Comparison of ENCODE assay signal across 8 cellular contexts in genomic region chr10:50538473-50539398, GRCh38.
DNase-seq lines count a peak whose midpoint lies in the region; ATAC-seq, FAIRE-seq and TF ChIP-seq lines count a peak whose summit lies in the region.

No MANE protein-coding gene starts in this region.

- TF ChIP-seq POLR2A in HepG2 (IDR thresholded peaks at IDR 0.05; ENCODE audit: insufficient read depth in 1 of 2, low read depth in 2 of 2, low read length in 2 of 2): no peak

- FAIRE-seq in HepG2 (lab: Jason Lieb, UNC): peak; percentile 83

- no peak overlapping the region for H3K9ac ChIP-seq in HepG2 (ENCODE audit: insufficient read depth, low read depth, low read length)

- H3K4me1 ChIP-seq in HepG2 (ENCODE audit: insufficient read depth, low read length): peaks cover 21% of the 10 kb centered on the region
- H3K4me1 ChIP-seq in HAP-1: no peaks in the 10 kb centered on the region
- peaks cover 10% of the 10 kb centered on the region for H3K4me1 ChIP-seq in osteoblast (ENCODE audit: insufficient read depth, low read length)

- H2AFZ ChIP-seq in HepG2 (ENCODE audit: low read length) (no peak overlapping the region), osteoblast (ENCODE audit: low read length) (no peak overlapping the region)

- H3K4me3 Mint-ChIP-seq in activated CD8-positive, alpha-beta T cell treated with anti-CD3 and anti-CD28 coated beads for 36 hours: peak overlapping the region; percentile 6

- peaks cover 79% of the 10 kb centered on the region for H3K4me1 Mint-ChIP-seq in activated CD8-positive, alpha-beta T cell treated with anti-CD3 and anti-CD28 coated beads for 36 hours (ENCODE audit: low read depth)

- CTCF ChIA-PET in activated CD8-positive, alpha-beta T cell treated with anti-CD3 and anti-CD28 coated beads for 36 hours (lab: Charles Lee): interaction anchor here (0.9 to 1.6 kb wide), 4 partner anchors 8 to 82 kb away, joined by 3 to 4 read pairs (median 4); no protein-coding TSS in a partner anchor
- CTCF ChIA-PET in HepG2 (lab: Yijun Ruan, JAX; ENCODE audit: low intra/inter-chr PET ratio, low total read pairs): no interaction called here

- H3K9me3 Mint-ChIP-seq in activated CD8-positive, alpha-beta T cell treated with anti-CD3 and anti-CD28 coated beads for 36 hours: no peaks in the 10 kb centered on the region

- no TSS peak for BruUV-seq in HepG2 (replicated peaks; lab: Mats Ljungman, UMichigan)

- DNase-seq in Daoy (ENCODE audit: low read depth) (peak; percentile 5), HepG2 (ENCODE audit: low spot score) (peak; percentile 92), HAP-1 (ENCODE audit: low spot score in 2 of 2) (no peak), HT-29 (ENCODE audit: low spot score) (no peak), osteoblast (ENCODE audit: insufficient read length, low spot score, missing footprints) (no peak), NCI-H446 (lab: John Stamatoyannopoulos, UW) (no peak)
- peak; percentile 53 for DNase-seq in activated CD8-positive, alpha-beta T cell treated with anti-CD3 and anti-CD28 coated beads for 36 hours

- no peaks in the 10 kb centered on the region for H4K20me1 ChIP-seq in HepG2 (ENCODE audit: insufficient read depth, low read length)
- H4K20me1 ChIP-seq in osteoblast (ENCODE audit: insufficient read depth, low read length): no peaks in the 10 kb centered on the region

- in situ Hi-C loops in HepG2 (cut with HindIII; ENCODE audit: extremely low pct_ligation_motif_present, low pct_unique_long_range_greater_than_20kb) (no loop called here), HAP-1 (cut with MboI; ENCODE audit: low sequenced_read_pairs) (no loop called here)

- no peaks in the 10 kb centered on the region for H3K36me3 ChIP-seq in HepG2 (replicated peaks in 1 of 2; ENCODE audit: control insufficient read depth in 1 of 2, insufficient read depth in 2 of 2, low read length in 2 of 2)
- no peaks in the 10 kb centered on the region for H3K36me3 ChIP-seq in HAP-1 (replicated peaks)
- no peaks in the 10 kb centered on the region for H3K36me3 ChIP-seq in osteoblast (ENCODE audit: insufficient read depth, low read length)

- H3K4me3 ChIP-seq in HepG2 (replicated peaks in 1 of 3; ENCODE audit: insufficient read depth in 1 of 3, low read depth in 2 of 3, low read length in 3 of 3) (peak overlapping the region in 1 of 3 experiments; percentile 18; a peak in 1 of 6 replicates), HAP-1 (no peak overlapping the region), osteoblast (ENCODE audit: insufficient read depth, low read length) (no peak overlapping the region)

- H3K9me3 ChIP-seq in HepG2 (ENCODE audit: low read length) (no peaks in the 10 kb centered on the region), HAP-1 (no peaks in the 10 kb centered on the region), osteoblast (ENCODE audit: low read depth, low read length) (no peaks in the 10 kb centered on the region)

- no peak for TF ChIP-seq CTCF in activated CD8-positive, alpha-beta T cell treated with anti-CD3 and anti-CD28 coated beads for 36 hours (IDR thresholded peaks at IDR 0.05)
- TF ChIP-seq CTCF in HepG2 (CRISPR knock-in tag; IDR thresholded peaks at IDR 0.05): peak; percentile 10; the same call in 1 of the 2 replicates
- TF ChIP-seq CTCF in osteoblast (IDR thresholded peaks at IDR 0.05; ENCODE audit: extremely low read depth, low read depth, low read length): no peak

- no peak for TF ChIP-seq RAD21 in HepG2 (CRISPR knock-in tag; IDR thresholded peaks at IDR 0.05)

- 50% methylated on average over 5 of the region's 7 CpGs for WGBS in HepG2 (ENCODE audit: low lambda C conversion rate)

- H3K27ac Mint-ChIP-seq in activated CD8-positive, alpha-beta T cell treated with anti-CD3 and anti-CD28 coated beads for 36 hours: peak overlapping the region; percentile 91

- H3K27ac ChIP-seq in HepG2 (ENCODE audit: extremely low read length, insufficient read depth, low read length) (peak overlapping the region; percentile 29), osteoblast (ENCODE audit: low read depth, low read length) (no peak overlapping the region)

- H3K36me3 Mint-ChIP-seq in activated CD8-positive, alpha-beta T cell treated with anti-CD3 and anti-CD28 coated beads for 36 hours (ENCODE audit: low read depth): no peaks in the 10 kb centered on the region

- ATAC-seq in GM21447 (IDR thresholded peaks at IDR 0.05; ENCODE audit: unreplicated experiment): peak; percentile 34
- ATAC-seq in activated CD8-positive, alpha-beta T cell treated with anti-CD3 and anti-CD28 coated beads for 36 hours: peak; percentile 47
- peak; percentile 99 for ATAC-seq in HepG2

- H3K27me3 Mint-ChIP-seq in activated CD8-positive, alpha-beta T cell treated with anti-CD3 and anti-CD28 coated beads for 36 hours: no peaks in the 10 kb centered on the region

- H3K79me2 ChIP-seq in HepG2 (ENCODE audit: insufficient read depth, low read length) (peaks cover 4% of the 10 kb centered on the region), osteoblast (ENCODE audit: insufficient read depth, low read length) (peaks cover 3% of the 10 kb centered on the region)

- intact Hi-C loops in activated CD8-positive, alpha-beta T cell treated with anti-CD3 and anti-CD28 coated beads for 36 hours (cut with micrococcal nuclease): loop anchor here (5.0 kb wide), 1 partner anchor 84 kb away; the partner anchor contains the start of gene SGMS1
- intact Hi-C loops in HepG2 (cut with micrococcal nuclease; ENCODE audit: unreplicated experiment): loop anchor here (1.0 to 2.0 kb wide), 2 partner anchors 32 to 87 kb away; no protein-coding TSS in a partner anchor

- POLR2A ChIA-PET in activated CD8-positive, alpha-beta T cell treated with anti-CD3 and anti-CD28 coated beads for 36 hours (lab: Charles Lee): interaction anchor here (0.8 to 1.5 kb wide), 3 partner anchors 38 to 86 kb away, joined by 3 read pairs; no protein-coding TSS in a partner anchor
- POLR2A ChIA-PET in HepG2 (lab: Yijun Ruan, JAX): interaction anchor here (2.1 kb wide), 1 partner anchor 86 kb away, joined by 10 read pairs; the partner anchor contains the start of gene SGMS1

- H3K27me3 ChIP-seq in HepG2 (ENCODE audit: control insufficient read depth in 1 of 2, insufficient read depth in 2 of 2, low read length in 2 of 2) (no peaks in the 10 kb centered on the region), HAP-1 (ENCODE audit: low read depth) (no peaks in the 10 kb centered on the region), osteoblast (ENCODE audit: insufficient read depth, low read length) (no peaks in the 10 kb centered on the region)

- TF ChIP-seq EP300 in HepG2 (IDR thresholded peaks at IDR 0.05; ENCODE audit: low read depth in 2 of 2, low read length in 2 of 2) (peak in 1 of 2 experiments; percentile 55; a peak in 1 of 4 replicates), HepG2 (CRISPR knock-in tag; IDR thresholded peaks at IDR 0.05; ENCODE audit: borderline replicate concordance) (no peak; the same call in 1 of the 2 replicates)

- peak overlapping the region; percentile 48 for H3K4me2 ChIP-seq in HepG2 (ENCODE audit: low read depth, low read length)
- no peak overlapping the region for H3K4me2 ChIP-seq in osteoblast (ENCODE audit: insufficient read depth, low read length)

TF ChIP-seq in HepG2, 621 proteins besides CTCF, POLR2A, EP300 and RAD21 (continues in another document):
- TF ChIP-seq NR2F6 (IDR thresholded peaks at IDR 0.05) (peak; percentile 87), NR2F6 (CRISPR knock-in tag; IDR thresholded peaks at IDR 0.05) (peak; percentile 94), RNF219 (CRISPR knock-in tag; IDR thresholded peaks at IDR 0.05) (no peak), SP4 (CRISPR knock-in tag; IDR thresholded peaks at IDR 0.05) (no peak), SOX6 (IDR thresholded peaks at IDR 0.05) (no peak), SOX6 (CRISPR knock-in tag; IDR thresholded peaks at IDR 0.05) (peak; percentile 100), SKI (IDR thresholded peaks at IDR 0.05; ENCODE audit: partially characterized antibody) (peak; percentile 57), IRF9 (CRISPR knock-in tag; IDR thresholded peaks at IDR 0.05; ENCODE audit: borderline replicate concordance) (0 out of 2 replicates have a peak, but pooled peaks have one; percentile 25), RARA (CRISPR knock-in tag; IDR thresholded peaks at IDR 0.05) (peak; percentile 98)

Comparison
In these comparisons a context has a peak if more than half of its experiments do, and no peak if none do; other contexts are left out.
1. DNase-seq: peak in Daoy (single experiment), activated CD8-positive, alpha-beta T cell treated with anti-CD3 and anti-CD28 coated beads for 36 hours (single experiment) and HepG2 (single experiment); none in HAP-1 (0 of 2), HT-29 (single experiment), osteoblast (single experiment) and NCI-H446 (0 of 2).
2. ATAC-seq: peak in every context shown above with its lines; median percentile 99 in HepG2; 47 in activated CD8-positive, alpha-beta T cell treated with anti-CD3 and anti-CD28 coated beads for 36 hours; 34 in GM21447.